1 cellular context compared by ENCODE assay signal in the genomic region with DNA sequence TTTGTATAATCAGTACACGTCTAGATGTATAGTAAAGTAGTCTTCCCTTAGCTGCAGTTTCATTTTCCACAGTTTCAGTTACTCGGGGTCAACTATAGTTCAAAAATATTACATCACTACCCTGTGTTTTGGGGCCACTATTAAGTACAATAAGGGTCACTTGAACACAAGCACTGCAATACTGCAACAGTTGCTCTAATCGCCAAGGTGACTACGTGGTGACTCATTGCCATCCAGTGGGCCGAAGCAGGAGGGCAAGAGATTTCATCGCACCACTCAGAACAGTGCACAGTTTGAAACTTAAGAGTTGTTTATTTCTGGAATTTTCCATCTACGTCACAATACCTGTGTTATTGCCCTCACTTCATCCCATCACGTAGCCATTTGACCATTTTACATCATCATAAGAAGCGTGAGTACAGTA.
TF ChIP-seq lines count a peak whose summit lies in the region.

A gene (plus strand): TSS at position 379 of the 424 bp plus-strand sequence. CDS start 18,994 bp downstream, outside the sequence.

TF ChIP-seq in K562, 482 proteins besides CTCF, POLR2A, EP300 and RAD21 (continued from another document):
- TF ChIP-seq NBN (IDR thresholded peaks at IDR 0.05; ENCODE audit: low read depth) (no peak), ZNF174 (CRISPR knock-in tag; IDR thresholded peaks at IDR 0.05) (no peak), NR2C1 (IDR thresholded peaks at IDR 0.05) (no peak), NR2C1 (tag; IDR thresholded peaks at IDR 0.05) (peak; percentile 29; the same call in 1 of the 2 replicates), DPF2 (IDR thresholded peaks at IDR 0.05) (0 out of 2 replicates have a peak, but pooled peaks have one; percentile 22), TRIM24 (IDR thresholded peaks at IDR 0.05) (0 out of 4 replicates have a peak, but pooled peaks of 1 of the 2 experiments have one; percentile 53), FOSL1 (tag; conservative IDR thresholded peaks at IDR 0.05) (peak; percentile 96), JUND (IDR thresholded peaks at IDR 0.05; ENCODE audit: borderline replicate concordance, low read depth, low read length) (peak; percentile 81), JUND (tag; IDR thresholded peaks at IDR 0.05; ENCODE audit: borderline replicate concordance, low read depth, low read length) (peak; percentile 79; the same call in 2 of the 3 replicates), MYBL2 (IDR thresholded peaks at IDR 0.05; ENCODE audit: low read depth) (peak; percentile 59), MYBL2 (CRISPR knock-in tag; IDR thresholded peaks at IDR 0.05; ENCODE audit: borderline replicate concordance) (no peak), DACH1 (IDR thresholded peaks at IDR 0.05; ENCODE audit: partially characterized antibody) (peak; percentile 49), SMARCA4 (IDR thresholded peaks at IDR 0.05) (peak; percentile 30; the same call in 1 of the 2 replicates), FOS (IDR thresholded peaks at IDR 0.05; ENCODE audit: extremely low read depth, insufficient read length) (peak; percentile 24), CREM (IDR thresholded peaks at IDR 0.05; ENCODE audit: low read depth) (peak; percentile 51; the same call in 1 of the 2 replicates), FOXK2 (conservative IDR thresholded peaks at IDR 0.05 in 1 of 2, IDR thresholded peaks at IDR 0.05 in 1 of 2; ENCODE audit: low read depth in 2 of 2) (peak in 1 of 2 experiments; percentile 64; a peak in 3 of 4 replicates), GATA2 (CRISPR knock-in tag; IDR thresholded peaks at IDR 0.05) (no peak), ARID1B (IDR thresholded peaks at IDR 0.05) (peak; percentile 45; the same call in 1 of the 2 replicates), CBX3 (IDR thresholded peaks at IDR 0.05; ENCODE audit: borderline replicate concordance in 1 of 2, low read length in 2 of 2) (0 out of 3 replicates have a peak, but pooled peaks of 1 of the 2 experiments have one; percentile 15), CREB1 (IDR thresholded peaks at IDR 0.05) (peak; percentile 57; the same call in 1 of the 2 replicates), CREB1 (CRISPR knock-in tag; IDR thresholded peaks at IDR 0.05) (no peak)
TF ChIP-seq in K562: peak in this region for 25.
